In the genomic region with DNA sequence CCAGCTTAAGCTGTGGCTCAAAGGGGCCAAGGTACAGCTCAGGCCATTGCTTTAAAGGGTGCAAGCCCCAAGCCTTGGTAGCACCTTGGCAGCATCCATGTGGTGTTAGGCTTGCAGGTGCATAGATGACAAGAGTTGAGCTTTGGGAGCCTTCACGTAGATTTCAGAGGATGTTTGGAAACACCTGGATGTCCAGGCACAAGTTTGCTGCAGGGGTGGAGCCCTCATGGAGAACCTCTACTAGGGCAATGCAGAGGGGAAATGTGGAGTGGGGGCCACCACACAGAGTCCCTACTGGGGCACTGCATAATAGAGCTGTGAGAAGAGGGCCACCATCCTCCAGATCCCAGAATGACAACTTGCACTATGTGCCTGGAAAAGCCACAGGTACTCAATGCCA, we compare ENCODE assay signal across 25 cellular contexts. TPM values are rescaled to one million over a fixed set of nuclear protein-coding genes. Genes with fewer than 3 reads are reported as not detected.
A peak's percentile ranks its signal among the peaks of the same experiment; 100 is the strongest.
DNase-seq lines count a peak whose midpoint lies in the region; ATAC-seq, FAIRE-seq and TF ChIP-seq lines count a peak whose summit lies in the region.
"Had no signal": no experiment of that assay in that cellular context is flagged by ENCODE, and none has a peak within 500 bp of the region (broad histone marks: within the 10 kb centered on the region; RNA-seq: fewer than 3 reads in every experiment).

No MANE protein-coding gene starts in this region.

- intact Hi-C loops in OCI-LY7 (cut with micrococcal nuclease; ENCODE audit: unreplicated experiment) (no loop called here), K562 (cut with micrococcal nuclease) (no loop called here)

- no peak for TF ChIP-seq RAD21 in K562 (CRISPR knock-in tag; conservative IDR thresholded peaks at IDR 0.05 in 1 of 2, IDR thresholded peaks at IDR 0.05 in 1 of 2)

- POLR2A ChIA-PET in HEK293 (lab: Yijun Ruan, JAX): no interaction called here
- POLR2A ChIA-PET in OCI-LY7 (lab: Charles Lee): no interaction called here
- POLR2A ChIA-PET in K562 (lab: Yijun Ruan, JAX): no interaction called here

- no peak overlapping the region for H3K4me3 ChIP-seq in HEK293 (ENCODE audit: low read depth, low read length)
- no peak overlapping the region for H3K4me3 ChIP-seq in OCI-LY7 (ENCODE audit: low read depth, low read length, poor library complexity, severe bottlenecking)
- no peak overlapping the region for H3K4me3 ChIP-seq in K562
- peak overlapping the region; percentile 30 for H3K4me3 ChIP-seq in mesendoderm (ENCODE audit: low read length)
- H3K4me3 ChIP-seq: BLaER1 had no signal

- H3K9me2 ChIP-seq in OCI-LY7 (ENCODE audit: insufficient read depth, low read length): no peaks in the 10 kb centered on the region

- no peak overlapping the region for H4K5ac ChIP-seq in mesendoderm (ENCODE audit: low read length)

- no peaks in the 10 kb centered on the region for H3K4me1 ChIP-seq in HEK293 (ENCODE audit: control insufficient read depth, insufficient read depth, low read length)
- no peaks in the 10 kb centered on the region for H3K4me1 ChIP-seq in OCI-LY7 (ENCODE audit: insufficient read depth, low read length, poor library complexity, severe bottlenecking)
- no peaks in the 10 kb centered on the region for H3K4me1 ChIP-seq in K562 (replicated peaks in 1 of 2; ENCODE audit: control insufficient read depth in 2 of 2, insufficient read depth in 2 of 2, low read length in 2 of 2)
- H3K4me1 ChIP-seq in mesendoderm (ENCODE audit: control insufficient read depth, low read depth, low read length): no peaks in the 10 kb centered on the region
- H3K4me1 ChIP-seq: BE2C, BLaER1 had no signal

- no peak overlapping the region for H2BK15ac ChIP-seq in mesendoderm (replicated peaks; ENCODE audit: low read depth)

- no peaks in the 10 kb centered on the region for H3K36me3 ChIP-seq in HEK293 (ENCODE audit: control insufficient read depth in 2 of 2, insufficient read depth in 1 of 2, low read length in 2 of 2)
- H3K36me3 ChIP-seq in OCI-LY7 (ENCODE audit: insufficient read depth, low read length): no peaks in the 10 kb centered on the region
- H3K36me3 ChIP-seq in K562 (ENCODE audit: control insufficient read depth, insufficient read depth, low read length): no peaks in the 10 kb centered on the region
- no peaks in the 10 kb centered on the region for H3K36me3 ChIP-seq in mesendoderm (ENCODE audit: control insufficient read depth, insufficient read depth, low read length)
- H3K36me3 ChIP-seq: BE2C, BLaER1 had no signal

- TF ChIP-seq CTCF in HEK293 (tag by site-specific recombination; IDR thresholded peaks at IDR 0.05) (no peak), OCI-LY7 (conservative IDR thresholded peaks at IDR 0.05; ENCODE audit: low read length) (no peak), K562 (IDR thresholded peaks at IDR 0.05 in 2 of 3, conservative IDR thresholded peaks at IDR 0.05 in 1 of 3; ENCODE audit: insufficient read depth in 2 of 3, low read depth in 1 of 3, low read length in 3 of 3) (no peak)

- no peak overlapping the region for H2BK5ac ChIP-seq in mesendoderm (ENCODE audit: low read length)

- H3K27ac ChIP-seq in HEK293 (ENCODE audit: extremely low read depth, low read depth, low read length): no peak overlapping the region
- H3K27ac ChIP-seq in OCI-LY7 (ENCODE audit: low read depth, low read length, poor library complexity, severe bottlenecking): no peak overlapping the region
- H3K27ac ChIP-seq in K562 (ENCODE audit: extremely low read depth, low read depth, low read length): no peak overlapping the region
- H3K27ac ChIP-seq in mesendoderm (ENCODE audit: low read depth, low read length): no peak overlapping the region
- H3K27ac ChIP-seq: BLaER1 had no signal

- no peak overlapping the region for H3K23ac ChIP-seq in mesendoderm (ENCODE audit: low read length)

- H3K79me2 ChIP-seq in OCI-LY7 (ENCODE audit: insufficient read depth, low read depth, low read length): no peaks in the 10 kb centered on the region
- H3K79me2 ChIP-seq in K562 (ENCODE audit: control insufficient read depth, insufficient read depth, low read length): no peaks in the 10 kb centered on the region
- no peaks in the 10 kb centered on the region for H3K79me2 ChIP-seq in mesendoderm (ENCODE audit: control insufficient read depth, insufficient read depth, low read length)

- no peak for TF ChIP-seq POLR2A in K562 (conservative IDR thresholded peaks at IDR 0.05)

- H3K27me3 ChIP-seq in K562 (ENCODE audit: control insufficient read depth in 2 of 2, insufficient read depth in 2 of 2, low read length in 2 of 2) (no peaks in the 10 kb centered on the region), mesendoderm (ENCODE audit: insufficient read depth, low read length, poor library complexity) (no peaks in the 10 kb centered on the region)
- H3K27me3 ChIP-seq: BE2C, BLaER1 had no signal

- CTCF ChIA-PET in HEK293 (lab: Yijun Ruan, JAX): interaction anchor here (0.6 kb wide), 1 partner anchor 406 kb away, joined by 3 read pairs; no protein-coding TSS in a partner anchor
- CTCF ChIA-PET in OCI-LY7 (lab: Charles Lee; ENCODE audit: unreplicated experiment): no interaction called here
- CTCF ChIA-PET in K562 (lab: Yijun Ruan, JAX; ENCODE audit: low intra/inter-chr PET ratio): no interaction called here

- H3K79me1 ChIP-seq in mesendoderm (ENCODE audit: low read length): no peaks in the 10 kb centered on the region

- no peaks in the 10 kb centered on the region for H3K9me1 ChIP-seq in K562 (ENCODE audit: control insufficient read depth, insufficient read depth, low read length)

- H3K4me2 ChIP-seq in OCI-LY7 (ENCODE audit: low read length) (no peak overlapping the region), K562 (ENCODE audit: insufficient read depth, low read length) (no peak overlapping the region), mesendoderm (ENCODE audit: low read length) (no peak overlapping the region)
- H3K4me2 ChIP-seq: BLaER1 had no signal

- TF ChIP-seq EP300 in K562 (IDR thresholded peaks at IDR 0.05; ENCODE audit: low read length): no peak

- no peak overlapping the region for H3K18ac ChIP-seq in mesendoderm (ENCODE audit: low read length)

- no peak for ATAC-seq in K562

- H3K9me3 ChIP-seq in HEK293 (ENCODE audit: control insufficient read depth, insufficient read depth, low read depth, low read length): no peaks in the 10 kb centered on the region
- peaks cover 20% of the 10 kb centered on the region for H3K9me3 ChIP-seq in OCI-LY7 (ENCODE audit: low read length)
- H3K9me3 ChIP-seq in K562 (replicated peaks; ENCODE audit: control insufficient read depth, insufficient read depth, low read depth, low read length): no peaks in the 10 kb centered on the region; the same call in none of the 2 replicates
- H3K9me3 ChIP-seq: BE2C had no signal

- in situ Hi-C loops in K562 (cut with MboI): no loop called here

- BruUV-seq in OCI-LY7 (replicated peaks; lab: Mats Ljungman, UMichigan): no TSS peak
- no TSS peak for BruUV-seq in K562 (replicated peaks; lab: Mats Ljungman, UMichigan)

- H2AFZ ChIP-seq in OCI-LY7 (ENCODE audit: low read length) (no peak overlapping the region), K562 (ENCODE audit: low read depth, low read length) (no peak overlapping the region)

- no peak overlapping the region for H4K8ac ChIP-seq in mesendoderm (ENCODE audit: low read depth, low read length)

- no peaks in the 10 kb centered on the region for H4K20me1 ChIP-seq in OCI-LY7 (ENCODE audit: insufficient read depth, low read length)
- no peaks in the 10 kb centered on the region for H4K20me1 ChIP-seq in K562 (replicated peaks; ENCODE audit: control insufficient read depth, insufficient read depth, low read length)
- H4K20me1 ChIP-seq: BLaER1 had no signal

- H2BK120ac ChIP-seq in mesendoderm (ENCODE audit: low read depth, low read length): no peak overlapping the region

- DNase-seq in OCI-LY7 (ENCODE audit: low spot score) (peak; percentile 2), K562 (ENCODE audit: extremely low read depth in 1 of 4, low spot score in 3 of 4) (no peak), mesendoderm (no peak), RPMI8226 (no peak), GM19240 (ENCODE audit: insufficient read length, low spot score) (no peak)
- no peak for DNase-seq in activated CD4-positive, alpha-beta T cell treated with anti-CD3 and anti-CD28 coated beads for 1 hour
- DNase-seq: 8988T; ACHN; BE2C; C1 segment of cervical spinal cord; CD4-positive, alpha-beta memory T cell; CD4-positive, CD25-positive, alpha-beta regulatory T cell; CD8-positive, alpha-beta memory T cell; COR-L47; DMS153; DMS53; DMS79; DND-41; EL; GDM1 had no signal

- no peak overlapping the region for H3K9ac ChIP-seq in K562 (ENCODE audit: insufficient read depth in 1 of 2, low read depth in 2 of 2, low read length in 2 of 2)
- no peak overlapping the region for H3K9ac ChIP-seq in mesendoderm (ENCODE audit: low read length)
- H3K9ac ChIP-seq: BLaER1 had no signal

- no peak overlapping the region for H3K56ac ChIP-seq in mesendoderm (ENCODE audit: low read length)

- no peak overlapping the region for H2AK5ac ChIP-seq in mesendoderm (ENCODE audit: low read length)

- FAIRE-seq in K562 (lab: Jason Lieb, UNC): no peak
- FAIRE-seq: A204.1, GM19239 had no signal

- 0% methylated on average over 1 of the region's 1 CpG for WGBS in K562 (ENCODE audit: insufficient coverage, low coverage, missing lambda C conversion rate)
- no CpG with 5 or more reads among the region's 1 CpG for WGBS in mesendoderm (ENCODE audit: extremely low coverage, insufficient coverage, low lambda C conversion rate)

- H3K4ac ChIP-seq in mesendoderm (ENCODE audit: low read depth, low read length): no peak overlapping the region

RNA-seq across cellular contexts. Expression of a gene that starts 37.9 kb away (rescaled TPM):
- total RNA-seq in OCI-LY7 (2014; rRNA removed; shearing (Covaris generic)): not detected in 2 replicates
- total RNA-seq in OCI-LY7 (2022) (not detected in 2 replicates), K562 (2014; rRNA removed) (not detected in 2 replicates), K562 (2014; rRNA removed; fragmentation: Illumina TruSeq; extraction: Trizol) (not detected in 2 replicates), K562 (2015; rRNA removed; fragmentation: Illumina TruSeq; extraction: Trizol) (not detected in 2 replicates), K562 (2021) (not detected in 2 replicates)
- not detected in 2 replicates for total RNA-seq in K562 (2011; cell fraction: chromatin; rRNA removed; ENCODE audit: low replicate concordance)
- not detected in 2 replicates for total RNA-seq in K562 (2011; cell fraction: nucleolus; rRNA removed)
- not detected in 2 replicates for total RNA-seq in K562 (2011; cell fraction: nucleoplasm; rRNA removed)
- polyA plus RNA-seq in K562 (2011; rRNA removed) (not detected in 2 replicates), K562 (2014; fragmentation: Illumina TruSeq; extraction: Trizol) (not detected in 2 replicates), K562 (2014; fragmentation: Nextera tagmentation; extraction: Ambion mirVana) (not detected), K562 (2014; rRNA removed) (not detected in 2 replicates)
- not detected in 2 replicates for polyA plus RNA-seq in K562 (2011; cell fraction: cytosol; rRNA removed)
- polyA plus RNA-seq in K562 (2011; cell fraction: nucleus; rRNA removed): not detected in 2 replicates
- not detected in 2 replicates for polyA plus RNA-seq in K562 (2012)
- polyA minus RNA-seq in K562 (2011; rRNA and poly(A)+ RNA removed): not detected in 2 replicates
- not detected in 2 replicates for polyA minus RNA-seq in K562 (2011; cell fraction: cytosol; rRNA and poly(A)+ RNA removed)
- polyA minus RNA-seq in K562 (2011; cell fraction: nucleus; rRNA and poly(A)+ RNA removed): not detected in 2 replicates
- 0.14 TPM for polyA plus RNA-seq in mesendoderm (2013, experiment 1 of 2)
- 0.14 TPM for polyA plus RNA-seq in mesendoderm (2013, experiment 2 of 2)
- total RNA-seq: A673; CD8-positive, alpha-beta memory T cell had no signal

RNA-seq across cellular contexts. Expression of a gene that starts 51.8 kb away (rescaled TPM):
- total RNA-seq in OCI-LY7 (2014; rRNA removed; shearing (Covaris generic)): 2.8 and 3.4 TPM in 2 replicates
- total RNA-seq in OCI-LY7 (2022) (3.3 and 4.6 TPM in 2 replicates), K562 (2014; rRNA removed) (0.29 and 0.45 TPM in 2 replicates), K562 (2014; rRNA removed; fragmentation: Illumina TruSeq; extraction: Trizol) (0.69 and 1.0 TPM in 2 replicates), K562 (2015; rRNA removed; fragmentation: Illumina TruSeq; extraction: Trizol) (1.2 and 2.3 TPM in 2 replicates), K562 (2021) (0.98 and 1.2 TPM in 2 replicates)
- total RNA-seq in K562 (2011; cell fraction: chromatin; rRNA removed; ENCODE audit: low replicate concordance): 0.23 and 0.39 TPM in 2 replicates
- 0.33 TPM in 1 of 2 replicates, not detected in the other for total RNA-seq in K562 (2011; cell fraction: nucleolus; rRNA removed)
- total RNA-seq in K562 (2011; cell fraction: nucleoplasm; rRNA removed): 0.15 and 0.37 TPM in 2 replicates
- polyA plus RNA-seq in K562 (2011; rRNA removed) (0.19 and 0.26 TPM in 2 replicates), K562 (2014; fragmentation: Illumina TruSeq; extraction: Trizol) (0.69 and 1.2 TPM in 2 replicates), K562 (2014; fragmentation: Nextera tagmentation; extraction: Ambion mirVana) (1 to 10 TPM; 2.0 to 2.1 TPM), K562 (2014; rRNA removed) (0.34 and 0.39 TPM in 2 replicates)
- 0.03 and 0.04 TPM in 2 replicates for polyA plus RNA-seq in K562 (2011; cell fraction: cytosol; rRNA removed)
- polyA plus RNA-seq in K562 (2011; cell fraction: nucleus; rRNA removed): 0.27 and 0.28 TPM in 2 replicates
- polyA plus RNA-seq in K562 (2012): 1.3 and 5.9 TPM in 2 replicates
- 0.06 and 0.18 TPM in 2 replicates for polyA minus RNA-seq in K562 (2011; rRNA and poly(A)+ RNA removed)
- not detected in 2 replicates for polyA minus RNA-seq in K562 (2011; cell fraction: cytosol; rRNA and poly(A)+ RNA removed)
- polyA minus RNA-seq in K562 (2011; cell fraction: nucleus; rRNA and poly(A)+ RNA removed): 0.22 and 0.27 TPM in 2 replicates
- polyA plus RNA-seq in mesendoderm (2013, experiment 1 of 2): 11.0 TPM
- 11.9 TPM for polyA plus RNA-seq in mesendoderm (2013, experiment 2 of 2)
